In the genomic region with DNA sequence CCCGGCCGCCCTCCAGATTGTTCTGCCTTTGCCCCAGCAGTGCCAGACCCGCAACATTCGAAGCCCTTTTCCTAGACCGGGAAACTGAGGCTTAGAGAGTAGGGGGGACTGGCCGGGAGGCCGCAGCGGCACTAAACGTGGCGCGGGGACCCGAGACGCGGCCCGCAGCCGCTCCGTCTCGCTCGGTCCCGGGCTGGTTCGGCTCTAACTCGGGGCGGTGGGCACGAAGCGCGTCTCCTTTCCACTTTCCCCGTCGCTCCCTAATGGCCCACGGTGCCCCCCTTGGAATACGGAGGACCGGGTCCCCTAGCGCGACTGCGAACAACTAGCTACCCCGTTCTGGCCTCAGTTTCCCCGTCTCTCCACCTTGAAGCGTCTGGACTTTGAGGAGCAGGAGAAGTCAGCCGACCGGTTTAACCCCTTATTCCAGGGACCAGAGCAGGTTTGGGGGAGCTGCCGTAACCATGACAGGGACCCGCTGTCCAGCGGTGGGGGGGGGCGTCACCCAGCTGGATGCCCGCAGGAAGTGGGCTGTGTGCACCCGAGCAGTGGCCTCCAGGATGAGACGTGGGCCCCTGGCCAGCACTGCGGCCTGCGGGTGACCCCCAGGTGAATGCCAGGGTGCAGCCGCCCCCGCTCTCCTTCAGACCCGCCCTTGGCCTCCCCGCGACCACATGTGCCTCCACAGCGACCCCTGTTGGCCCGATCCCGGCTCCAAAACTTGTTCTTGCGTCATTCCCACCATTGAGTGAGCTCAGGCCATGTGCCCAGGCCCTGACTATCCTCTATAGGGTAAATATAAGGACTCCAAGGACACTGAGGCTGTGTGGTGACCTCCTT, we compare ENCODE assay signal across 8 cellular contexts. TPM values are rescaled to one million over a fixed set of nuclear protein-coding genes. Genes with fewer than 3 reads are reported as not detected.
DNase-seq lines count a peak whose midpoint lies in the region; ATAC-seq and TF ChIP-seq lines count a peak whose summit lies in the region.

No MANE protein-coding gene starts in this region.

- H3K4me1 Mint-ChIP-seq in activated T-cell treated with anti-CD3 and anti-CD28 coated beads, Interleukin-2, amount 50 U/mL, for 24 hours (ENCODE audit: low read depth), result peaks cover 25% of the 10 kb centered on the region

- TF ChIP-seq CTCF in epithelial cell of proximal tubule (conservative IDR thresholded peaks at IDR 0.05; ENCODE audit: low read depth, low read length) (peak; percentile 84), mucosa of descending colon (IDR thresholded peaks at IDR 0.05) (peak; percentile 81)

- H3K36me3 Mint-ChIP-seq in activated T-cell treated with anti-CD3 and anti-CD28 coated beads, Interleukin-2, amount 50 U/mL, for 24 hours (ENCODE audit: low read depth), result no peaks in the 10 kb centered on the region

- peak; percentile 75 for ATAC-seq in mucosa of descending colon

- no peaks in the 10 kb centered on the region for H3K9me3 Mint-ChIP-seq in activated T-cell treated with anti-CD3 and anti-CD28 coated beads, Interleukin-2, amount 50 U/mL, for 24 hours

- H3K4me3 Mint-ChIP-seq in activated T-cell treated with anti-CD3 and anti-CD28 coated beads, Interleukin-2, amount 50 U/mL, for 24 hours, result peak overlapping the region; percentile 47

- intact Hi-C loops in mucosa of descending colon (cut with DNase I, micrococcal nuclease), result loop anchor here in 1 of 2 donors (2.0 kb wide), 1 partner anchor 17 kb away; no protein-coding TSS in a partner anchor

- DNase-seq in A172 (ENCODE audit: low spot score) (peak; percentile 61), GM19240 (ENCODE audit: insufficient read length, low spot score) (peak; percentile 76), OCI-M1 (lab: John Stamatoyannopoulos, UW) (peak; percentile 94), epithelial cell of proximal tubule (ENCODE audit: low read depth) (no peak), mucosa of descending colon (peak; percentile 92 to 99 (median 97)), NCI-H446 treated with DMSO at 0.1 percent for 48 hours (lab: John Stamatoyannopoulos, UW) (no peak)
- DNase-seq in activated T-cell treated with anti-CD3 and anti-CD28 coated beads, Interleukin-2, amount 50 U/mL, for 24 hours, result peak; percentile 90
- DNase-seq in stimulated activated CD8-positive, alpha-beta memory T cell treated with anti-CD3 and anti-CD28 coated beads, Interleukin-2, amount 100 ng/mL, for 1 hour (ENCODE audit: low read depth in 2 of 2), result peak; percentile 46 to 54

- H3K9me3 ChIP-seq in mucosa of descending colon, result no peaks in the 10 kb centered on the region

- H3K4me1 ChIP-seq in mucosa of descending colon (ENCODE audit: low read depth), result peaks cover 53% of the 10 kb centered on the region

- H3K27ac Mint-ChIP-seq in activated T-cell treated with anti-CD3 and anti-CD28 coated beads, Interleukin-2, amount 50 U/mL, for 24 hours, result no peak overlapping the region

- H3K27me3 Mint-ChIP-seq in activated T-cell treated with anti-CD3 and anti-CD28 coated beads, Interleukin-2, amount 50 U/mL, for 24 hours, result peaks cover 64% of the 10 kb centered on the region

- H3K36me3 ChIP-seq in mucosa of descending colon (ENCODE audit: low read depth), result no peaks in the 10 kb centered on the region

- H3K4me3 ChIP-seq in epithelial cell of proximal tubule (ENCODE audit: low read depth, low read length) (peak overlapping the region; percentile 80), mucosa of descending colon (peak overlapping the region; percentile 67)

RNA-seq across cellular contexts. Expression of a gene that starts 1.1 kb away (rescaled TPM):
- 18.2 and 23.0 TPM in 2 replicates for total RNA-seq in A172 (2014; rRNA removed; shearing (Covaris generic))
- total RNA-seq in epithelial cell of proximal tubule, result 102 and 110 TPM in 2 replicates
- total RNA-seq in mucosa of descending colon, result 10 to 100 TPM; 31.5 to 52.0 (median 48.2) TPM

RNA-seq across cellular contexts. Expression of a gene that starts 18.5 kb away (rescaled TPM):
- not detected in 2 replicates for total RNA-seq in A172 (2014; rRNA removed; shearing (Covaris generic))
- not detected in 2 replicates for total RNA-seq in epithelial cell of proximal tubule
- total RNA-seq in mucosa of descending colon, result 10 to 100 TPM; 10.7 to 93.5 (median 23.1) TPM

RNA-seq across cellular contexts. Expression of a gene that starts 42.2 kb away (rescaled TPM):
- total RNA-seq in A172 (2014; rRNA removed; shearing (Covaris generic)), result 20.4 and 41.0 TPM in 2 replicates
- total RNA-seq in epithelial cell of proximal tubule (60.0 and 63.8 TPM in 2 replicates), mucosa of descending colon (10 to 100 TPM; 43.3 to 74.1 (median 60.5) TPM)

RNA-seq across cellular contexts. Expression of a gene that starts 47.2 kb away (rescaled TPM):
- total RNA-seq in A172 (2014; rRNA removed; shearing (Covaris generic)), result 18.6 and 24.0 TPM in 2 replicates
- total RNA-seq in epithelial cell of proximal tubule, result 43.8 and 49.6 TPM in 2 replicates
- total RNA-seq in mucosa of descending colon, result 10 to 100 TPM; 70.4 to 79.0 (median 74.3) TPM

Comparison
In these comparisons a context has a peak if more than half of its experiments do, and no peak if none do; other contexts are left out.
1. DNase-seq: peak in A172 (single experiment), GM19240 (single experiment), OCI-M1 (single experiment), activated T-cell treated with anti-CD3 and anti-CD28 coated beads, Interleukin-2, amount 50 U/mL, for 24 hours (single experiment), mucosa of descending colon (3 of 3) and stimulated activated CD8-positive, alpha-beta memory T cell treated with anti-CD3 and anti-CD28 coated beads, Interleukin-2, amount 100 ng/mL, for 1 hour (2 of 2); none in epithelial cell of proximal tubule (single experiment) and NCI-H446 treated with DMSO at 0.1 percent for 48 hours (single experiment).
2. RNA of a gene that starts 18.5 kb away (total RNA-seq): 10.7 to 93.5 TPM in mucosa of descending colon; not detected in A172 and not detected in epithelial cell of proximal tubule; every median in the first group is over 10 times any median in the second.